14 cellular contexts compared by ENCODE assay signal in genomic region chr10:103653581-103654020, GRCh38.
A peak's percentile ranks its signal among the peaks of the same experiment; 100 is the strongest.
DNase-seq lines count a peak whose midpoint lies in the region; ATAC-seq and TF ChIP-seq lines count a peak whose summit lies in the region.
"Had no signal": no experiment of that assay in that cellular context is flagged by ENCODE, and none has a peak within 500 bp of the region (broad histone marks: within the 10 kb centered on the region; RNA-seq: fewer than 3 reads in every experiment).

No MANE protein-coding gene starts in this region.

- no peak overlapping the region for H3K4me3 Mint-ChIP-seq in nephron progenitor cell
- H3K4me3 Mint-ChIP-seq: mesothelial cell of epicardium had no signal

- TF ChIP-seq CTCF in breast epithelium (IDR thresholded peaks at IDR 0.05) (no peak), nephron progenitor cell (IDR thresholded peaks at IDR 0.05) (no peak)

- H3K4me1 ChIP-seq in breast epithelium = peaks cover 15 to 21% of the 10 kb centered on the region in 2 donors
- no peaks in the 10 kb centered on the region for H3K4me1 ChIP-seq in SJCRH30

- H3K27me3 ChIP-seq in breast epithelium (no peaks in the 10 kb centered on the region), SJCRH30 (no peaks in the 10 kb centered on the region)

- TF ChIP-seq POLR2A in breast epithelium (IDR thresholded peaks at IDR 0.05) = no peak

- peaks cover 15% of the 10 kb centered on the region for H3K9me3 Mint-ChIP-seq in nephron progenitor cell

- H3K9me3 ChIP-seq in breast epithelium (no peaks in the 10 kb centered on the region), SJCRH30 (replicated peaks) (no peaks in the 10 kb centered on the region)
- H3K9me3 ChIP-seq: SK-N-SH had no signal

- ATAC-seq in HG02610 (IDR thresholded peaks at IDR 0.05; ENCODE audit: unreplicated experiment) (no peak), HG03135 (IDR thresholded peaks at IDR 0.05; ENCODE audit: unreplicated experiment) (no peak)

- peak overlapping the region; percentile 9 for H3K27ac Mint-ChIP-seq in nephron progenitor cell
- H3K27ac Mint-ChIP-seq: mesothelial cell of epicardium had no signal

- intact Hi-C loops in breast epithelium (cut with DNase I; ENCODE audit: low total_unique reads) = no loop called here

- H3K27ac ChIP-seq in breast epithelium (peak overlapping the region; percentile 41 to 75), SJCRH30 (no peak overlapping the region)

- H3K36me3 ChIP-seq in breast epithelium (no peaks in the 10 kb centered on the region), SJCRH30 (no peaks in the 10 kb centered on the region)

- H3K36me3 Mint-ChIP-seq in nephron progenitor cell (ENCODE audit: low read depth) = peaks cover 34% of the 10 kb centered on the region

- H3K27me3 Mint-ChIP-seq in nephron progenitor cell (ENCODE audit: low read depth, poor library complexity) = peaks cover 6% of the 10 kb centered on the region

- H3K4me3 ChIP-seq in breast epithelium (peak overlapping the region in 1 of 3 donors; percentile 15), SJCRH30 (no peak overlapping the region)

- peaks cover 31% of the 10 kb centered on the region for H3K4me1 Mint-ChIP-seq in nephron progenitor cell

- peak; percentile 23 for DNase-seq in DMS53 treated with DMSO at 0.1 percent for 48 hours (lab: John Stamatoyannopoulos, UW; ENCODE audit: unreplicated experiment)
- peak; percentile 75 for DNase-seq in NCI-H2081 treated with DMSO at 0.1 percent for 48 hours (lab: John Stamatoyannopoulos, UW)
- DNase-seq in breast epithelium (ENCODE audit: low spot score in 2 of 2) = no peak
- DNase-seq in nephron progenitor cell = no peak
- no peak for DNase-seq in SJCRH30
- DNase-seq in NCI-H82 (lab: John Stamatoyannopoulos, UW) = no peak
- DNase-seq: activated naive CD4-positive, alpha-beta T cell treated with Interleukin-2 at 50 U/mL for 16 hours; effector CD8-positive, alpha-beta T cell; NCI-H524; SK-N-SH; trophoblast cell had no signal

Comparison
In these comparisons a context has a peak if more than half of its experiments do, and no peak if none do; other contexts are left out.
1. DNase-seq: peak in DMS53 treated with DMSO at 0.1 percent for 48 hours (single experiment) and NCI-H2081 treated with DMSO at 0.1 percent for 48 hours (single experiment); none in breast epithelium (0 of 2), nephron progenitor cell (single experiment), SJCRH30 (0 of 2) and NCI-H82 (single experiment).